In genomic region chr12:101876861-101877815, GRCh38 we compare ENCODE assay signal across 1 cellular context.
TF ChIP-seq lines count a peak whose summit lies in the region.

Gene DRAM1 (plus strand): TSS chr12:101877580. CDS start chr12:101877790, 210 bp downstream.

TF ChIP-seq in IMR-90, 13 proteins besides CTCF, POLR2A, EP300 and RAD21 (continued from another document):
- TF ChIP-seq ELK1 (IDR thresholded peaks at IDR 0.05; ENCODE audit: borderline replicate concordance, low read depth, low read length) (no peak), RFX5 (IDR thresholded peaks at IDR 0.05; ENCODE audit: low read depth, low read length) (no peak), MXI1 (IDR thresholded peaks at IDR 0.05; ENCODE audit: borderline replicate concordance, low read depth, low read length) (0 out of 2 replicates have a peak, but pooled peaks have one; percentile 63), RCOR1 (IDR thresholded peaks at IDR 0.05; ENCODE audit: insufficient replicate concordance, low read length) (peak; percentile 64), SMC3 (IDR thresholded peaks at IDR 0.05; ENCODE audit: low read depth, low read length) (no peak), FOS (IDR thresholded peaks at IDR 0.05; ENCODE audit: low read depth, low read length) (no peak), MAFK (IDR thresholded peaks at IDR 0.05; ENCODE audit: low read depth, low read length) (no peak)
